ENCODE assay signal across 4 cellular contexts in the genomic region with DNA sequence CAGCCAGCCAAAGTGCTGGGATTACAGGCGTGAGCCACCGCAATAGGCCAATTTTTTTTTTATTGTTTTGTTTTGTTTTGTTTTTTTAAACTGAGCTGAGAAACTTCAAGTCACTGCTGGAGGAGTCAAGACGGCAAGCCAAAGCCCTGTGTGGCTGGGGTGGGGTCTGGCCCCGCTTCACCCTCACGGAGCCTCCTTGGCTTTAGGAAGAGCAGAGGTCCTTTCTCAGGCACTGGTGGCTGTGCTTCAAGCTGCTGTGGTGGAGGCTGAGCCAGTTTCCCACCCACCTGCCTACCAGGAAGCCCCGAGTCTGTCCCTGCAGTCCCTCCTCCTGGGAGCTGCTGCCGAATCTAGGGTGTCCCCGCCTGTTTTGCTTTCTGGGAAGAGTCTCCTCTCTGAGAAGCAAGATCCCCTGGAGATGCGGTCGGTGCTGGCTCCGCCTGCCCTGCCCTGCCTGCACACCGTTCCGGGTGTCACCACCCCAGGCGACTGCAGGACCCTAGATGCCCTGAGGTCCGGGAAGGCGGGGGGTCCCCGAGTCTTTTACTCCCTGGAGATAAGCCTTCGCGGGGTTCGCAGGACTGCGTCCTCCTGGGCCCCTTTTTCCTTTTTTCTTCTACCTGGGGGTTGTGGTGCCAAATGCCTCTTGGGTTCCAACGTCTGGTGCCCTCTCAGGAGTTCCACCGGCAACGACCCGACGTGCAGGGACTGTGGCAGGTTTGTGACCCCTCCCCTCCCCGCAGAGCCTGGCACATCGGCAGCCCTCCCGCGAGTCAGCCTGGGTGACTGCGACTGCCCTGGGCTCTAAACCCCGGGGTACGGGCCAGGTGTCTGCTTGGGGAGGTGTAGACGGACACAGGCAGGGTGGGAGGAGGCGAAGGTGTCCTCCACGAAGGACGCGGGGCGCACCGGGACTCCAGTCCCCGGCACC.
TF ChIP-seq lines count a peak whose summit lies in the region.

No MANE protein-coding gene starts in this region.

TF ChIP-seq in A549, 52 proteins besides CTCF, POLR2A, EP300 and RAD21:
- TF ChIP-seq GATA3 (IDR thresholded peaks at IDR 0.05; ENCODE audit: borderline replicate concordance), result no peak
- TF ChIP-seq, protein P1, sequence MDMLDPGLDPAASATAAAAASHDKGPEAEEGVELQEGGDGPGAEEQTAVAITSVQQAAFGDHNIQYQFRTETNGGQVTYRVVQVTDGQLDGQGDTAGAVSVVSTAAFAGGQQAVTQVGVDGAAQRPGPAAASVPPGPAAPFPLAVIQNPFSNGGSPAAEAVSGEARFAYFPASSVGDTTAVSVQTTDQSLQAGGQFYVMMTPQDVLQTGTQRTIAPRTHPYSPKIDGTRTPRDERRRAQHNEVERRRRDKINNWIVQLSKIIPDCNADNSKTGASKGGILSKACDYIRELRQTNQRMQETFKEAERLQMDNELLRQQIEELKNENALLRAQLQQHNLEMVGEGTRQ (IDR thresholded peaks at IDR 0.05), result no peak
- no peak for TF ChIP-seq KDM5A (IDR thresholded peaks at IDR 0.05)
- no peak for TF ChIP-seq ZSCAN20 (CRISPR knock-in tag; IDR thresholded peaks at IDR 0.05)
- no peak for TF ChIP-seq NPAS2 (CRISPR knock-in tag; IDR thresholded peaks at IDR 0.05; ENCODE audit: borderline replicate concordance)
- no peak for TF ChIP-seq RFX5 (IDR thresholded peaks at IDR 0.05)
- no peak for TF ChIP-seq ZFP36 (IDR thresholded peaks at IDR 0.05; ENCODE audit: borderline replicate concordance, partially characterized antibody)

TF ChIP-seq in HEK293, 187 proteins besides CTCF, POLR2A, EP300 and RAD21:
- TF ChIP-seq ZNF76 (tag by site-specific recombination; IDR thresholded peaks at IDR 0.05; ENCODE audit: borderline replicate concordance, low read depth) (no peak), ZFHX2 (tag by site-specific recombination; conservative IDR thresholded peaks at IDR 0.05) (0 out of 2 replicates have a peak, but pooled peaks have one; percentile 14)
- TF ChIP-seq, protein P2, sequence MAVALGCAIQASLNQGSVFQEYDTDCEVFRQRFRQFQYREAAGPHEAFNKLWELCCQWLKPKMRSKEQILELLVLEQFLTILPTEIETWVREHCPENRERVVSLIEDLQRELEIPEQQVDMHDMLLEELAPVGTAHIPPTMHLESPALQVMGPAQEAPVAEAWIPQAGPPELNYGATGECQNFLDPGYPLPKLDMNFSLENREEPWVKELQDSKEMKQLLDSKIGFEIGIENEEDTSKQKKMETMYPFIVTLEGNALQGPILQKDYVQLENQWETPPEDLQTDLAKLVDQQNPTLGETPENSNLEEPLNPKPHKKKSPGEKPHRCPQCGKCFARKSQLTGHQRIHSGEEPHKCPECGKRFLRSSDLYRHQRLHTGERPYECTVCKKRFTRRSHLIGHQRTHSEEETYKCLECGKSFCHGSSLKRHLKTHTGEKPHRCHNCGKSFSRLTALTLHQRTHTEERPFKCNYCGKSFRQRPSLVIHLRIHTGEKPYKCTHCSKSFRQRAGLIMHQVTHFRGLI (tag by site-specific recombination; IDR thresholded peaks at IDR 0.05), result no peak
- TF ChIP-seq, protein P3, sequence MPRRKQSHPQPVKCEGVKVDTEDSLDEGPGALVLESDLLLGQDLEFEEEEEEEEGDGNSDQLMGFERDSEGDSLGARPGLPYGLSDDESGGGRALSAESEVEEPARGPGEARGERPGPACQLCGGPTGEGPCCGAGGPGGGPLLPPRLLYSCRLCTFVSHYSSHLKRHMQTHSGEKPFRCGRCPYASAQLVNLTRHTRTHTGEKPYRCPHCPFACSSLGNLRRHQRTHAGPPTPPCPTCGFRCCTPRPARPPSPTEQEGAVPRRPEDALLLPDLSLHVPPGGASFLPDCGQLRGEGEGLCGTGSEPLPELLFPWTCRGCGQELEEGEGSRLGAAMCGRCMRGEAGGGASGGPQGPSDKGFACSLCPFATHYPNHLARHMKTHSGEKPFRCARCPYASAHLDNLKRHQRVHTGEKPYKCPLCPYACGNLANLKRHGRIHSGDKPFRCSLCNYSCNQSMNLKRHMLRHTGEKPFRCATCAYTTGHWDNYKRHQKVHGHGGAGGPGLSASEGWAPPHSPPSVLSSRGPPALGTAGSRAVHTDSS (tag by site-specific recombination; IDR thresholded peaks at IDR 0.05), result no peak

TF ChIP-seq in H1, 55 proteins besides CTCF, POLR2A, EP300 and RAD21:
- no peak for TF ChIP-seq CBX8 (IDR thresholded peaks at IDR 0.05; ENCODE audit: borderline replicate concordance, low read depth, low read length)
- no peak for TF ChIP-seq JUND (IDR thresholded peaks at IDR 0.05; ENCODE audit: low read length)
- no peak for TF ChIP-seq TCF12 (IDR thresholded peaks at IDR 0.05; ENCODE audit: low read depth, low read length)
- no peak for TF ChIP-seq CREB1 (IDR thresholded peaks at IDR 0.05)
- no peak for TF ChIP-seq HDAC2 (IDR thresholded peaks at IDR 0.05; ENCODE audit: borderline replicate concordance in 1 of 2, low read depth in 2 of 2, low read length in 2 of 2)
- TF ChIP-seq SRF (IDR thresholded peaks at IDR 0.05; ENCODE audit: low read depth, low read length), result no peak
- no peak for TF ChIP-seq PHF8 (conservative IDR thresholded peaks at IDR 0.05; ENCODE audit: low read depth, low read length)
- no peak for TF ChIP-seq TAF1 (IDR thresholded peaks at IDR 0.05; ENCODE audit: low read depth, low read length)
- TF ChIP-seq SP2 (IDR thresholded peaks at IDR 0.05; ENCODE audit: low read length), result no peak
- TF ChIP-seq SIX5 (IDR thresholded peaks at IDR 0.05; ENCODE audit: low read depth, low read length), result no peak
- no peak for TF ChIP-seq CTBP2 (IDR thresholded peaks at IDR 0.05; ENCODE audit: borderline replicate concordance, insufficient read depth, insufficient read length, low read length)
- no peak for TF ChIP-seq KDM1A (IDR thresholded peaks at IDR 0.05; ENCODE audit: borderline replicate concordance, low read length)
- TF ChIP-seq CBX5 (IDR thresholded peaks at IDR 0.05; ENCODE audit: low read depth, low read length), result no peak
- no peak for TF ChIP-seq SUZ12 (IDR thresholded peaks at IDR 0.05; ENCODE audit: low read length)
- no peak for TF ChIP-seq KDM5A (IDR thresholded peaks at IDR 0.05; ENCODE audit: low read length)
- no peak for TF ChIP-seq RNF2 (IDR thresholded peaks at IDR 0.05; ENCODE audit: borderline replicate concordance, low read depth, low read length, missing control alignments, poor library complexity, severe bottlenecking)
- TF ChIP-seq, protein P1 (IDR thresholded peaks at IDR 0.05; ENCODE audit: low read length), result no peak
- no peak for TF ChIP-seq SIN3A (conservative IDR thresholded peaks at IDR 0.05 in 1 of 2, IDR thresholded peaks at IDR 0.05 in 1 of 2; ENCODE audit: low read depth in 1 of 2, low read length in 2 of 2)

TF ChIP-seq in HEK293T, 16 proteins besides CTCF, POLR2A, EP300 and RAD21:
- TF ChIP-seq L3MBTL2 (conservative IDR thresholded peaks at IDR 0.05) (no peak), SP1 (IDR thresholded peaks at IDR 0.05) (no peak)
